In genomic region chr5:177306103-177306640, GRCh38 we compare ENCODE assay signal across 8 cellular contexts. TPM values are rescaled to one million over a fixed set of nuclear protein-coding genes. Genes with fewer than 3 reads are reported as not detected.
DNase-seq lines count a peak whose midpoint lies in the region; ATAC-seq, FAIRE-seq and TF ChIP-seq lines count a peak whose summit lies in the region.
"Not testable (repeated sequence)": the region's sequence is repeated elsewhere in the genome, so short reads cannot be mapped to it uniquely, and the experiment has no call there.

No MANE protein-coding gene starts in this region.

- H3K79me2 ChIP-seq in SK-N-SH (ENCODE audit: insufficient read depth) = peaks cover 92% of the 10 kb centered on the region
- H3K79me2 ChIP-seq in GM12878 (ENCODE audit: control insufficient read depth, insufficient read depth, low read length) = peaks cover 51% of the 10 kb centered on the region

- intact Hi-C loops in GM12878 (cut with micrococcal nuclease; ENCODE audit: unreplicated experiment) = loop anchor here (10.0 kb wide), 1 partner anchor 289 kb away; the partner anchor contains the start of gene TMED9

- not testable (repeated sequence) for TF ChIP-seq CTCF in SK-N-SH (IDR thresholded peaks at IDR 0.05); GM12878 (IDR thresholded peaks at IDR 0.05 in 2 of 3, conservative IDR thresholded peaks at IDR 0.05 in 1 of 3; ENCODE audit: control insufficient read depth in 2 of 3, extremely low read depth in 1 of 3, insufficient read depth in 1 of 3, low read depth in 3 of 3, low read length in 3 of 3)

- not testable (repeated sequence) for TF ChIP-seq EP300 in SK-N-SH (IDR thresholded peaks at IDR 0.05; ENCODE audit: borderline replicate concordance in 1 of 2, low read depth in 1 of 2, low read length in 1 of 2); GM12878 (IDR thresholded peaks at IDR 0.05; ENCODE audit: borderline replicate concordance in 1 of 2, control insufficient read depth in 1 of 2, low read depth in 2 of 2, low read length in 2 of 2)

- RAD21 ChIA-PET in GM12878 (lab: Charles Lee; ENCODE audit: unreplicated experiment) = not testable (repeated sequence)

- H4K20me1 ChIP-seq in BLaER1 (peaks cover 81% of the 10 kb centered on the region), SK-N-SH (ENCODE audit: insufficient read depth) (peaks cover 36% of the 10 kb centered on the region)
- H4K20me1 ChIP-seq in GM12878 (ENCODE audit: control insufficient read depth, insufficient read depth) = not testable (repeated sequence)

- not testable (repeated sequence) for ATAC-seq in GM12878; stimulated activated effector memory CD8-positive, alpha-beta T cell treated with anti-CD3 and anti-CD28 coated beads, Interleukin-12 subunit alpha, Interleukin-12 subunit beta, amount 100 ng/mL, for 72 hours
- peak; percentile 35 for ATAC-seq in esophagus mucosa

- BruUV-seq in GM12878 (replicated peaks; lab: Mats Ljungman, UMichigan) = not testable (repeated sequence)

- peaks cover 73% of the 10 kb centered on the region for H3K36me3 Mint-ChIP-seq in activated T-cell treated with anti-CD3 and anti-CD28 coated beads, Interleukin-2, amount 50 U/mL, for 24 hours (ENCODE audit: low read depth)
- peaks cover 67% of the 10 kb centered on the region for H3K36me3 Mint-ChIP-seq in stimulated activated effector memory CD8-positive, alpha-beta T cell treated with anti-CD3 and anti-CD28 coated beads, Interleukin-12 subunit alpha, Interleukin-12 subunit beta, amount 100 ng/mL, for 72 hours

- H3K4me1 ChIP-seq in BLaER1 (peaks cover 82% of the 10 kb centered on the region), SK-N-SH (ENCODE audit: control insufficient read depth in 1 of 2, insufficient read depth in 2 of 2, low read depth in 1 of 2, low read length in 1 of 2) (peaks cover 4 to 40% of the 10 kb centered on the region in 2 experiments; a peak in 1 of 4 replicates), GM12878 (ENCODE audit: control insufficient read depth, insufficient read depth, low read length) (peaks cover 34% of the 10 kb centered on the region)

- not testable (repeated sequence) for H3K27me3 Mint-ChIP-seq in activated T-cell treated with anti-CD3 and anti-CD28 coated beads, Interleukin-2, amount 50 U/mL, for 24 hours

- H3K9me3 Mint-ChIP-seq in activated T-cell treated with anti-CD3 and anti-CD28 coated beads, Interleukin-2, amount 50 U/mL, for 24 hours; stimulated activated effector memory CD8-positive, alpha-beta T cell treated with anti-CD3 and anti-CD28 coated beads, Interleukin-12 subunit alpha, Interleukin-12 subunit beta, amount 100 ng/mL, for 72 hours: not testable (repeated sequence)

- H3K9ac ChIP-seq in BLaER1 = peak overlapping the region; percentile 92; the same call in 1 of the 2 replicates
- not testable (repeated sequence) for H3K9ac ChIP-seq in SK-N-SH; GM12878 (ENCODE audit: control insufficient read depth, insufficient read depth, low read length)

- POLR2A ChIA-PET in SK-N-SH (lab: Yijun Ruan, JAX); GM12878 (lab: Charles Lee): not testable (repeated sequence)

- H3K4me3 Mint-ChIP-seq in activated T-cell treated with anti-CD3 and anti-CD28 coated beads, Interleukin-2, amount 50 U/mL, for 24 hours = peak overlapping the region; percentile 97
- H3K4me3 Mint-ChIP-seq in stimulated activated effector memory CD8-positive, alpha-beta T cell treated with anti-CD3 and anti-CD28 coated beads, Interleukin-12 subunit alpha, Interleukin-12 subunit beta, amount 100 ng/mL, for 72 hours = peak overlapping the region; percentile 90

- peaks cover 52% of the 10 kb centered on the region for H3K4me1 Mint-ChIP-seq in activated T-cell treated with anti-CD3 and anti-CD28 coated beads, Interleukin-2, amount 50 U/mL, for 24 hours (ENCODE audit: low read depth)
- peaks cover 68% of the 10 kb centered on the region for H3K4me1 Mint-ChIP-seq in stimulated activated effector memory CD8-positive, alpha-beta T cell treated with anti-CD3 and anti-CD28 coated beads, Interleukin-12 subunit alpha, Interleukin-12 subunit beta, amount 100 ng/mL, for 72 hours

- WGBS in SK-N-SH (ENCODE audit: low lambda C conversion rate) = 95% methylated on average over 11 of the region's 11 CpGs
- 89% methylated on average over 11 of the region's 11 CpGs for WGBS in GM12878 (ENCODE audit: insufficient coverage, insufficient replicate concordance, low lambda C conversion rate, missing lambda C conversion rate)

- peaks cover 17% of the 10 kb centered on the region for H3F3A ChIP-seq in SK-N-SH (replicated peaks; ENCODE audit: insufficient read depth)

- H3K27me3 ChIP-seq in BLaER1; SK-N-SH (ENCODE audit: insufficient read depth); GM12878 (replicated peaks in 1 of 2; ENCODE audit: control insufficient read depth in 2 of 2, insufficient read depth in 2 of 2, low read length in 1 of 2): not testable (repeated sequence)

- not testable (repeated sequence) for H3K9me3 ChIP-seq in BLaER1; SK-N-SH; GM12878 (replicated peaks; ENCODE audit: control insufficient read depth, insufficient read depth, low read length)

- H3K27ac ChIP-seq in BLaER1 = peak overlapping the region; percentile 97; the same call in 1 of the 2 replicates
- not testable (repeated sequence) for H3K27ac ChIP-seq in SK-N-SH (ENCODE audit: low read depth in 2 of 2, low read length in 1 of 2); GM12878 (ENCODE audit: control insufficient read depth, insufficient read depth)

- not testable (repeated sequence) for H2AFZ ChIP-seq in SK-N-SH (ENCODE audit: low read depth); GM12878 (ENCODE audit: control insufficient read depth, low read depth, low read length)

- not testable (repeated sequence) for H3K9me2 ChIP-seq in SK-N-SH

- FAIRE-seq in H54 (lab: Jason Lieb, UNC); GM12878 (lab: Jason Lieb, UNC): not testable (repeated sequence)

- H3K27ac Mint-ChIP-seq in activated T-cell treated with anti-CD3 and anti-CD28 coated beads, Interleukin-2, amount 50 U/mL, for 24 hours = peak overlapping the region; percentile 96
- H3K27ac Mint-ChIP-seq in stimulated activated effector memory CD8-positive, alpha-beta T cell treated with anti-CD3 and anti-CD28 coated beads, Interleukin-12 subunit alpha, Interleukin-12 subunit beta, amount 100 ng/mL, for 72 hours = peak overlapping the region; percentile 26

- H3K4me3 ChIP-seq in BLaER1 = 0 out of 2 replicates have a peak overlapping the region, but pooled peaks have one; percentile 89
- not testable (repeated sequence) for H3K4me3 ChIP-seq in SK-N-SH (ENCODE audit: low read depth in 2 of 2, low read length in 1 of 2); GM12878

- SMC1A ChIA-PET in GM12878 (lab: Charles Lee; ENCODE audit: uncharacterized antibody, unreplicated experiment) = interaction anchor here (1.4 kb wide), 1 partner anchor 152 kb away, joined by 3 read pairs; no protein-coding TSS in a partner anchor

- not testable (repeated sequence) for TF ChIP-seq RAD21 in SK-N-SH (IDR thresholded peaks at IDR 0.05; ENCODE audit: low read length); GM12878 (IDR thresholded peaks at IDR 0.05; ENCODE audit: insufficient read depth, low read depth, low read length)

- DNase-seq in H54 (ENCODE audit: insufficient read length, low spot score) (peak; percentile 50), myocyte (ENCODE audit: low read depth) (peak; percentile 36)
- not testable (repeated sequence) for DNase-seq in SK-N-SH; activated T-cell treated with anti-CD3 and anti-CD28 coated beads, Interleukin-2, amount 50 U/mL, for 24 hours; GM12878 (ENCODE audit: low read depth, low spot score); stimulated activated effector memory CD8-positive, alpha-beta T cell treated with anti-CD3 and anti-CD28 coated beads, Interleukin-12 subunit alpha, Interleukin-12 subunit beta, amount 100 ng/mL, for 72 hours (ENCODE audit: low spot score in 2 of 2)

- H3K36me3 ChIP-seq in BLaER1 (peaks cover 63% of the 10 kb centered on the region), SK-N-SH (replicated peaks in 1 of 2; ENCODE audit: control insufficient read depth in 1 of 2, insufficient read depth in 2 of 2, low read length in 1 of 2) (peaks cover 29 to 33% of the 10 kb centered on the region in 2 experiments), GM12878 (ENCODE audit: control insufficient read depth in 2 of 2, insufficient read depth in 2 of 2, low read length in 1 of 2) (peaks cover 7 to 16% of the 10 kb centered on the region in 2 experiments)

- H3K4me2 ChIP-seq in BLaER1 (peak overlapping the region; percentile 100), SK-N-SH (0 out of 2 replicates have a peak overlapping the region, but pooled peaks have one; percentile 98), GM12878 (ENCODE audit: control insufficient read depth, insufficient read depth) (peak overlapping the region; percentile 94; the same call in 1 of the 2 replicates)

- in situ Hi-C loops in GM12878 (cut with MboI) = not testable (repeated sequence)

- not testable (repeated sequence) for TF ChIP-seq POLR2A in H54 (IDR thresholded peaks at IDR 0.05; ENCODE audit: low read depth, low read length)
- 0 out of 2 replicates have a peak, but pooled peaks have one; percentile 6 for TF ChIP-seq POLR2A in GM12878 (IDR thresholded peaks at IDR 0.05; ENCODE audit: low read depth, low read length)

- CTCF ChIA-PET in SK-N-SH (lab: Yijun Ruan, JAX) (interaction anchor here (0.8 to 2.3 kb wide), 2 partner anchors 97 to 645 kb away, joined by 3 to 6 read pairs; no protein-coding TSS in a partner anchor), GM12878 (lab: Yijun Ruan, JAX) (interaction anchor here (1.4 kb wide), 1 partner anchor 191 kb away, joined by 3 read pairs; no protein-coding TSS in a partner anchor)

RNA-seq across cellular contexts. Expression of gene PRELID1, which starts 2.6 kb away (rescaled TPM):
- polyA plus RNA-seq in SK-N-SH (2012; rRNA removed) (344 TPM in 2 replicates), GM12878 (2011; rRNA removed) (171 and 256 TPM in 2 replicates), GM12878 (2014; fragmentation: Illumina TruSeq; extraction: Trizol) (157 and 248 TPM in 2 replicates), GM12878 (2014; fragmentation: Nextera tagmentation; extraction: Ambion mirVana) (100 to 1,000 TPM in 1 of 2 experiments, 10 to 100 TPM in 1; 30.9 to 106 TPM), GM12878 (2014; rRNA removed) (414 and 449 TPM in 2 replicates), GM12878 (2016; fragmentation: Nextera tagmentation; extraction: Ambion mirVana) (100 to 1,000 TPM; 529 to 584 TPM)
- 275 and 308 TPM in 2 replicates for polyA plus RNA-seq in SK-N-SH (2012; cell fraction: cytosol; rRNA removed)
- 121 and 150 TPM in 2 replicates for polyA plus RNA-seq in SK-N-SH (2012; cell fraction: nucleus; rRNA removed)
- 23.2 and 24.5 TPM in 2 replicates for total RNA-seq in GM12878 (2013; cell fraction: nucleolus; rRNA removed)
- total RNA-seq in GM12878 (2014; rRNA removed) (190 and 251 TPM in 2 replicates), GM12878 (2014; rRNA removed; fragmentation: Illumina TruSeq; extraction: Trizol) (221 and 242 TPM in 2 replicates), GM12878 (2021) (259 and 261 TPM in 2 replicates), esophagus mucosa (144 TPM), myocyte (161 and 219 TPM in 2 replicates)
- polyA plus RNA-seq in GM12878 (2011; ENCODE audit: low read depth) = 42.5 TPM
- polyA plus RNA-seq in GM12878 (2011; cell fraction: cytosol; rRNA removed) = 352 and 401 TPM in 2 replicates
- 123 and 139 TPM in 2 replicates for polyA plus RNA-seq in GM12878 (2011; cell fraction: nucleus; rRNA removed)
- polyA plus RNA-seq in GM12878 (2012) = 120 and 141 TPM in 2 replicates
- polyA minus RNA-seq in GM12878 (2011; rRNA and poly(A)+ RNA removed) = 114 and 144 TPM in 2 replicates
- 60.1 and 62.4 TPM in 2 replicates for polyA minus RNA-seq in GM12878 (2011; cell fraction: cytosol; rRNA and poly(A)+ RNA removed)
- 28.7 and 43.0 TPM in 2 replicates for polyA minus RNA-seq in GM12878 (2011; cell fraction: nucleus; rRNA and poly(A)+ RNA removed)
- polyA plus RNA-seq in myocyte (2012) = 170 TPM

RNA-seq across cellular contexts. Expression of gene RAB24, which starts 2.7 kb away (rescaled TPM):
- polyA plus RNA-seq in SK-N-SH (2012; rRNA removed) = 101 and 117 TPM in 2 replicates
- polyA plus RNA-seq in SK-N-SH (2012; cell fraction: cytosol; rRNA removed) = 51.5 and 65.6 TPM in 2 replicates
- 383 and 489 TPM in 2 replicates for polyA plus RNA-seq in SK-N-SH (2012; cell fraction: nucleus; rRNA removed)
- total RNA-seq in GM12878 (2013; cell fraction: nucleolus; rRNA removed) = 10.2 and 10.5 TPM in 2 replicates
- total RNA-seq in GM12878 (2014; rRNA removed) = 25.7 and 31.0 TPM in 2 replicates
- 11.9 and 12.1 TPM in 2 replicates for total RNA-seq in GM12878 (2014; rRNA removed; fragmentation: Illumina TruSeq; extraction: Trizol)
- total RNA-seq in GM12878 (2021) = 27.6 and 30.3 TPM in 2 replicates
- 18.3 TPM for polyA plus RNA-seq in GM12878 (2011; ENCODE audit: low read depth)
- 15.0 and 22.3 TPM in 2 replicates for polyA plus RNA-seq in GM12878 (2011; rRNA removed)
- polyA plus RNA-seq in GM12878 (2011; cell fraction: cytosol; rRNA removed) = 29.7 and 37.0 TPM in 2 replicates
- polyA plus RNA-seq in GM12878 (2011; cell fraction: nucleus; rRNA removed) = 63.9 and 79.7 TPM in 2 replicates
- polyA plus RNA-seq in GM12878 (2012) = 29.2 and 29.8 TPM in 2 replicates
- 14.1 and 15.1 TPM in 2 replicates for polyA plus RNA-seq in GM12878 (2014; fragmentation: Illumina TruSeq; extraction: Trizol)
- polyA plus RNA-seq in GM12878 (2014; fragmentation: Nextera tagmentation; extraction: Ambion mirVana) = 10 to 100 TPM in 1 of 2 experiments, 1 to 10 TPM in 1; 8.0 to 12.8 TPM
- polyA plus RNA-seq in GM12878 (2014; rRNA removed) = 44.4 and 50.8 TPM in 2 replicates
- polyA plus RNA-seq in GM12878 (2016; fragmentation: Nextera tagmentation; extraction: Ambion mirVana) = 10 to 100 TPM; 26.4 to 28.4 TPM
- 6.9 and 10.0 TPM in 2 replicates for polyA minus RNA-seq in GM12878 (2011; rRNA and poly(A)+ RNA removed)
- 3.6 and 5.7 TPM in 2 replicates for polyA minus RNA-seq in GM12878 (2011; cell fraction: cytosol; rRNA and poly(A)+ RNA removed)
- 9.4 and 16.1 TPM in 2 replicates for polyA minus RNA-seq in GM12878 (2011; cell fraction: nucleus; rRNA and poly(A)+ RNA removed)
- 31.8 TPM for total RNA-seq in esophagus mucosa
- total RNA-seq in myocyte = 42.6 and 66.3 TPM in 2 replicates
- 65.4 TPM for polyA plus RNA-seq in myocyte (2012)

RNA-seq across cellular contexts. Expression of gene MXD3, which starts 5.5 kb away (rescaled TPM):
- 22.6 and 23.1 TPM in 2 replicates for polyA plus RNA-seq in SK-N-SH (2012; rRNA removed)
- 5.8 and 10.4 TPM in 2 replicates for polyA plus RNA-seq in SK-N-SH (2012; cell fraction: cytosol; rRNA removed)
- polyA plus RNA-seq in SK-N-SH (2012; cell fraction: nucleus; rRNA removed) = 81.3 and 94.3 TPM in 2 replicates
- 14.3 and 15.7 TPM in 2 replicates for total RNA-seq in GM12878 (2013; cell fraction: nucleolus; rRNA removed)
- 26.9 and 27.4 TPM in 2 replicates for total RNA-seq in GM12878 (2014; rRNA removed)
- 3.5 and 3.8 TPM in 2 replicates for total RNA-seq in GM12878 (2014; rRNA removed; fragmentation: Illumina TruSeq; extraction: Trizol)
- total RNA-seq in GM12878 (2021) = 20.5 and 26.7 TPM in 2 replicates
- 2.8 TPM for polyA plus RNA-seq in GM12878 (2011; ENCODE audit: low read depth)
- 4.1 and 13.3 TPM in 2 replicates for polyA plus RNA-seq in GM12878 (2011; rRNA removed)
- 13.5 and 26.2 TPM in 2 replicates for polyA plus RNA-seq in GM12878 (2011; cell fraction: cytosol; rRNA removed)
- polyA plus RNA-seq in GM12878 (2011; cell fraction: nucleus; rRNA removed) = 63.9 and 69.4 TPM in 2 replicates
- 14.0 and 14.1 TPM in 2 replicates for polyA plus RNA-seq in GM12878 (2012)
- polyA plus RNA-seq in GM12878 (2014; fragmentation: Illumina TruSeq; extraction: Trizol) = 0.79 and 1.7 TPM in 2 replicates
- under 1 TPM; 0.24 to 0.93 TPM for polyA plus RNA-seq in GM12878 (2014; fragmentation: Nextera tagmentation; extraction: Ambion mirVana)
- polyA plus RNA-seq in GM12878 (2014; rRNA removed) = 29.8 and 36.2 TPM in 2 replicates
- polyA plus RNA-seq in GM12878 (2016; fragmentation: Nextera tagmentation; extraction: Ambion mirVana) = 10 to 100 TPM; 13.7 to 15.5 TPM
- 3.0 and 7.4 TPM in 2 replicates for polyA minus RNA-seq in GM12878 (2011; rRNA and poly(A)+ RNA removed)
- polyA minus RNA-seq in GM12878 (2011; cell fraction: cytosol; rRNA and poly(A)+ RNA removed) = 3.8 and 6.5 TPM in 2 replicates
- polyA minus RNA-seq in GM12878 (2011; cell fraction: nucleus; rRNA and poly(A)+ RNA removed) = 9.9 and 20.9 TPM in 2 replicates
- total RNA-seq in esophagus mucosa = 7.8 TPM
- 6.4 and 10.8 TPM in 2 replicates for total RNA-seq in myocyte
- 3.0 TPM for polyA plus RNA-seq in myocyte (2012)

RNA-seq across cellular contexts. Expression of gene LMAN2, which starts 45.3 kb away (rescaled TPM):
- polyA plus RNA-seq in SK-N-SH (2012; rRNA removed) = 380 and 500 TPM in 2 replicates
- polyA plus RNA-seq in SK-N-SH (2012; cell fraction: cytosol; rRNA removed) = 314 and 316 TPM in 2 replicates
- 380 and 476 TPM in 2 replicates for polyA plus RNA-seq in SK-N-SH (2012; cell fraction: nucleus; rRNA removed)
- 195 and 213 TPM in 2 replicates for total RNA-seq in GM12878 (2013; cell fraction: nucleolus; rRNA removed)
- 184 and 207 TPM in 2 replicates for total RNA-seq in GM12878 (2014; rRNA removed)
- 98.9 and 112 TPM in 2 replicates for total RNA-seq in GM12878 (2014; rRNA removed; fragmentation: Illumina TruSeq; extraction: Trizol)
- total RNA-seq in GM12878 (2021) = 117 and 121 TPM in 2 replicates
- 35.5 TPM for polyA plus RNA-seq in GM12878 (2011; ENCODE audit: low read depth)
- 55.9 and 104 TPM in 2 replicates for polyA plus RNA-seq in GM12878 (2011; rRNA removed)
- polyA plus RNA-seq in GM12878 (2011; cell fraction: cytosol; rRNA removed) = 273 and 308 TPM in 2 replicates
- polyA plus RNA-seq in GM12878 (2011; cell fraction: nucleus; rRNA removed) = 210 and 234 TPM in 2 replicates
- 139 and 151 TPM in 2 replicates for polyA plus RNA-seq in GM12878 (2012)
- 84.1 and 178 TPM in 2 replicates for polyA plus RNA-seq in GM12878 (2014; fragmentation: Illumina TruSeq; extraction: Trizol)
- polyA plus RNA-seq in GM12878 (2014; fragmentation: Nextera tagmentation; extraction: Ambion mirVana) = 10 to 100 TPM in 1 of 2 experiments, 1 to 10 TPM in 1; 2.4 to 11.4 TPM
- polyA plus RNA-seq in GM12878 (2014; rRNA removed) = 179 and 230 TPM in 2 replicates
- 100 to 1,000 TPM; 252 to 264 TPM for polyA plus RNA-seq in GM12878 (2016; fragmentation: Nextera tagmentation; extraction: Ambion mirVana)
- 197 and 327 TPM in 2 replicates for polyA minus RNA-seq in GM12878 (2011; rRNA and poly(A)+ RNA removed)
- polyA minus RNA-seq in GM12878 (2011; cell fraction: cytosol; rRNA and poly(A)+ RNA removed) = 100 and 110 TPM in 2 replicates
- 69.0 and 97.6 TPM in 2 replicates for polyA minus RNA-seq in GM12878 (2011; cell fraction: nucleus; rRNA and poly(A)+ RNA removed)
- total RNA-seq in esophagus mucosa = 162 TPM
- 155 and 179 TPM in 2 replicates for total RNA-seq in myocyte
- polyA plus RNA-seq in myocyte (2012) = 200 TPM

RNA-seq across cellular contexts. Expression of gene RGS14, which starts 51.6 kb away (rescaled TPM):
- polyA plus RNA-seq in SK-N-SH (2012; rRNA removed) (26.5 and 27.6 TPM in 2 replicates), GM12878 (2011; rRNA removed) (28.8 and 57.1 TPM in 2 replicates), GM12878 (2014; fragmentation: Illumina TruSeq; extraction: Trizol) (4.4 and 35.8 TPM in 2 replicates), GM12878 (2014; fragmentation: Nextera tagmentation; extraction: Ambion mirVana) (1 to 10 TPM in 1 of 2 experiments, under 1 TPM in 1; 0.19 to 1.3 TPM), GM12878 (2014; rRNA removed) (88.7 and 91.9 TPM in 2 replicates), GM12878 (2016; fragmentation: Nextera tagmentation; extraction: Ambion mirVana) (10 to 100 TPM; 53.6 to 56.0 TPM)
- polyA plus RNA-seq in SK-N-SH (2012; cell fraction: cytosol; rRNA removed) = 11.1 and 16.3 TPM in 2 replicates
- 31.0 and 67.8 TPM in 2 replicates for polyA plus RNA-seq in SK-N-SH (2012; cell fraction: nucleus; rRNA removed)
- 111 and 131 TPM in 2 replicates for total RNA-seq in GM12878 (2013; cell fraction: nucleolus; rRNA removed)
- total RNA-seq in GM12878 (2014; rRNA removed) (56.5 and 68.1 TPM in 2 replicates), GM12878 (2014; rRNA removed; fragmentation: Illumina TruSeq; extraction: Trizol) (25.1 and 30.4 TPM in 2 replicates), GM12878 (2021) (65.6 and 72.9 TPM in 2 replicates), esophagus mucosa (59.5 TPM), myocyte (2.5 and 4.1 TPM in 2 replicates)
- 6.4 TPM for polyA plus RNA-seq in GM12878 (2011; ENCODE audit: low read depth)
- 90.6 and 104 TPM in 2 replicates for polyA plus RNA-seq in GM12878 (2011; cell fraction: cytosol; rRNA removed)
- polyA plus RNA-seq in GM12878 (2011; cell fraction: nucleus; rRNA removed) = 281 and 299 TPM in 2 replicates
- polyA plus RNA-seq in GM12878 (2012) = 30.7 and 40.7 TPM in 2 replicates
- polyA minus RNA-seq in GM12878 (2011; rRNA and poly(A)+ RNA removed) = 40.5 and 82.2 TPM in 2 replicates
- 26.2 and 29.3 TPM in 2 replicates for polyA minus RNA-seq in GM12878 (2011; cell fraction: cytosol; rRNA and poly(A)+ RNA removed)
- 52.3 and 74.0 TPM in 2 replicates for polyA minus RNA-seq in GM12878 (2011; cell fraction: nucleus; rRNA and poly(A)+ RNA removed)
- 0.16 TPM for polyA plus RNA-seq in myocyte (2012)
